In the genomic region with DNA sequence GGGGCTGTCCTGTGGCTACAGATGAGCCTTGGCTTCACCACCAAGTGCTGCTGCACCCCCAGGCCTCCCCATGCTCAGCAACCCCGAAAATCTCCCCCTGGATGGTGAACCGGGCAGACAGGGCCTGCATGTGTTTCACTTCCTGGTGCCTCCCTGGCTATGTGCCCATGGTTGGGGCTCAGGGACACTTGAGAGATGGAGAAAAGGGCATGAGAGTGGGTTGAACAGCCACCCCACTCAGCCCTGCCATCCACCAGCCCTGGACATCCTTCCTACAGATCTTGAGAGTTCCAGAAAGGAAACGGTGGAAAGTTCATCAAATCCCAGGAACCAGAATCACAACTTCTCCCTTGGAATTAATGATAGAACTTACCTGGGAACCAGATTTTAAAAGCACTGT, we compare ENCODE assay signal across 24 cellular contexts.
"Had no signal": no experiment of that assay in that cellular context is flagged by ENCODE, and none has a peak within 500 bp of the region (broad histone marks: within the 10 kb centered on the region; RNA-seq: fewer than 3 reads in every experiment).

No MANE protein-coding gene starts in this region.

- H3K4me3 ChIP-seq: MG63 had no signal

- ATAC-seq: HepG2 had no signal

- H3K9me3 ChIP-seq: MG63, SK-N-SH had no signal

- H3K27me3 ChIP-seq: MG63 had no signal

- DNase-seq: IMR-90, Karpas-422, KG1, MG63, NCI-H1092, NCI-H1105 treated with DMSO at 0.1 percent for 48 hours, NCI-H1417 treated with DMSO at 0.1 percent for 48 hours, NCI-H146, NCI-H1694 treated with DMSO at 0.1 percent for 48 hours, NCI-H1930, NCI-H2081, NCI-H2107, NCI-H2171, NCI-H226, NCI-H446, NCI-H510A, NCI-H524 treated with DMSO at 0.1 percent for 48 hours, NCI-H69, NCI-H774, Right ventricle myocardium superior, RPMI8226, SK-N-SH, SW 1271 had no signal

- H3K36me3 ChIP-seq: MG63 had no signal
